Comparison of ENCODE assay signal across 33 cellular contexts in the genomic region with DNA sequence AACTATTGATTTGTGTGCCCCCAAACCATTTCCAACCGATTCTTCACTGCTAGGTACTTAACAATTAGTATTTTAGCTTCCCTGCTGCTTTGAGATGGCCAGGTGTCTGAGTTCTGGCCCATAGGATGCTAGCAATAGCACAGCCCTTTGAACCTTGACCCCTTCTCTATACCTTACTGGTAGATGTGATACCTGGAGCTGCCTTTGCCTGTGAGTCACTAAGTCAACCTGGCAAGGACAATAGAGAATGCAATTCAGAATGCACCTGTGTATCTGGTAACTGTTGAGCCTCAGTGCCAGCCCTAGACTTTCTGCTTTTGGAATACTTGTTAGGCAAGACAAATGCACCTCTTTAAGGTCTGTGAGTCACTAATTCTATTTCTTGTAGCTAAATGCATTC.
"Had no signal": no experiment of that assay in that cellular context is flagged by ENCODE, and none has a peak within 500 bp of the region (broad histone marks: within the 10 kb centered on the region; RNA-seq: fewer than 3 reads in every experiment).

No MANE protein-coding gene starts in this region.

- H3K4me3 ChIP-seq: breast epithelium, gastrocnemius medialis, left lung, lower lobe of right lung, pancreas, prostate gland, sigmoid colon, smooth muscle cell, stomach, thyroid gland, upper lobe of left lung, vagina had no signal

- H3K27ac Mint-ChIP-seq: activated CD4-positive, alpha-beta memory T cell treated with anti-CD3 and anti-CD28 coated beads for 36 hours; activated CD4-positive, alpha-beta T cell treated with anti-CD3 and anti-CD28 coated beads, Interleukin-2, amount 10 ng/mL, durations not matched to agents 24 days and 14 days; activated naive CD4-positive, alpha-beta T cell treated with anti-CD3 and anti-CD28 coated beads, Interleukin-2, amount 50 U/mL, for 24 hours; activated naive CD8-positive, alpha-beta T cell treated with anti-CD3 and anti-CD28 coated beads, Interleukin-2, amount 50 U/mL, for 24 hours; activated T-helper 1 cell treated with anti-CD3 and anti-CD28 coated beads, Interleukin-12 subunit alpha, Interleukin-12 subunit beta, Interleukin-2, Interleukin-4 antibody, amounts not matched to agents 30 ng/mL and 10 ng/mL and 1 ng/mL, durations not matched to agents 14 hours and 24 hours and 36 hours; naive thymus-derived CD4-positive, alpha-beta T cell; stimulated activated naive B cell treated with anti-CD40 and anti-IgM and Interleukin-4, amounts not matched to agents 10 μg/mL and 1 μg/mL and 100 μg/mL, for 72 hours had no signal

- H3K36me3 Mint-ChIP-seq: activated CD4-positive, alpha-beta memory T cell treated with anti-CD3 and anti-CD28 coated beads for 36 hours; activated naive CD4-positive, alpha-beta T cell treated with anti-CD3 and anti-CD28 coated beads, Interleukin-2, amount 50 U/mL, for 24 hours; naive thymus-derived CD4-positive, alpha-beta T cell; stimulated activated naive B cell treated with anti-CD40 and anti-IgM and Interleukin-4, amounts not matched to agents 10 μg/mL and 1 μg/mL and 100 μg/mL, for 72 hours had no signal

- DNase-seq: activated CD4-positive, alpha-beta memory T cell treated with anti-CD3 and anti-CD28 coated beads for 36 hours; activated CD4-positive, alpha-beta T cell treated with anti-CD3 and anti-CD28 coated beads, Interleukin-2, amount 10 ng/mL, durations not matched to agents 24 days and 14 days; activated CD4-positive, CD25-positive, alpha-beta regulatory T cell treated with anti-CD3 and anti-CD28 coated beads, Interleukin-2, amount 50 U/mL, for 72 hours; activated CD8-positive, alpha-beta memory T cell treated with anti-CD3 and anti-CD28 coated beads, Interleukin-2, amount 50 U/mL, for 4 hours; activated gamma-delta T cell treated with Interleukin-2 at 50 U/mL for 16 hours; activated naive CD8-positive, alpha-beta T cell treated with anti-CD3 and anti-CD28 coated beads, Interleukin-2, amount 50 U/mL, for 24 hours; activated T-cell treated with anti-CD3 and anti-CD28 coated beads, Interleukin-2, amount 50 U/mL, for 1 hour; amygdala; dermis blood vessel endothelial cell; effector CD4-positive, alpha-beta T cell; gastrocnemius medialis; glutamatergic neuron; left lung; lower lobe of right lung; mesendoderm; naive thymus-derived CD4-positive, alpha-beta T cell; pancreas; retina; sigmoid colon; stimulated activated CD4-positive, alpha-beta T cell treated with anti-CD3 and anti-CD28 coated beads, Interleukin-1b, Interleukin-23, amount 100 ng/mL, for 48 hours; stimulated activated CD4-positive, alpha-beta T cell treated with anti-CD3 and anti-CD28 coated beads, Interleukin-4, amount 100 ng/mL, for 4 hours; stimulated activated naive B cell treated with anti-CD40 and anti-IgM and Interleukin-4, amounts not matched to agents 10 μg/mL and 1 μg/mL and 100 μg/mL, for 72 hours; stomach; T-helper 2 cell; thyroid gland; upper lobe of left lung had no signal

- H3K27me3 Mint-ChIP-seq: activated CD4-positive, alpha-beta memory T cell treated with anti-CD3 and anti-CD28 coated beads for 36 hours; activated CD4-positive, alpha-beta T cell treated with anti-CD3 and anti-CD28 coated beads, Interleukin-2, amount 10 ng/mL, durations not matched to agents 24 days and 14 days; activated naive CD4-positive, alpha-beta T cell treated with anti-CD3 and anti-CD28 coated beads, Interleukin-2, amount 50 U/mL, for 24 hours; activated naive CD8-positive, alpha-beta T cell treated with anti-CD3 and anti-CD28 coated beads, Interleukin-2, amount 50 U/mL, for 24 hours; central memory CD8-positive, alpha-beta T cell; stimulated activated naive B cell treated with anti-CD40 and anti-IgM and Interleukin-4, amounts not matched to agents 10 μg/mL and 1 μg/mL and 100 μg/mL, for 72 hours had no signal

- H3K4me1 Mint-ChIP-seq: activated CD4-positive, alpha-beta T cell treated with anti-CD3 and anti-CD28 coated beads, Interleukin-2, amount 10 ng/mL, durations not matched to agents 24 days and 14 days; activated naive CD4-positive, alpha-beta T cell treated with anti-CD3 and anti-CD28 coated beads, Interleukin-2, amount 50 U/mL, for 24 hours; activated naive CD8-positive, alpha-beta T cell treated with anti-CD3 and anti-CD28 coated beads, Interleukin-2, amount 50 U/mL, for 24 hours; central memory CD8-positive, alpha-beta T cell; naive thymus-derived CD4-positive, alpha-beta T cell; stimulated activated naive B cell treated with anti-CD40 and anti-IgM and Interleukin-4, amounts not matched to agents 10 μg/mL and 1 μg/mL and 100 μg/mL, for 72 hours had no signal

- H3K4me3 Mint-ChIP-seq: activated CD4-positive, alpha-beta memory T cell treated with anti-CD3 and anti-CD28 coated beads for 36 hours; activated CD4-positive, alpha-beta T cell treated with anti-CD3 and anti-CD28 coated beads, Interleukin-2, amount 10 ng/mL, durations not matched to agents 24 days and 14 days; activated naive CD4-positive, alpha-beta T cell treated with anti-CD3 and anti-CD28 coated beads, Interleukin-2, amount 50 U/mL, for 24 hours; activated naive CD8-positive, alpha-beta T cell treated with anti-CD3 and anti-CD28 coated beads, Interleukin-2, amount 50 U/mL, for 24 hours; activated T-helper 1 cell treated with anti-CD3 and anti-CD28 coated beads, Interleukin-12 subunit alpha, Interleukin-12 subunit beta, Interleukin-2, Interleukin-4 antibody, amounts not matched to agents 30 ng/mL and 10 ng/mL and 1 ng/mL, durations not matched to agents 14 hours and 24 hours and 36 hours; central memory CD8-positive, alpha-beta T cell; naive thymus-derived CD4-positive, alpha-beta T cell; stimulated activated naive B cell treated with anti-CD40 and anti-IgM and Interleukin-4, amounts not matched to agents 10 μg/mL and 1 μg/mL and 100 μg/mL, for 72 hours had no signal

- H3K36me3 ChIP-seq: breast epithelium, gastrocnemius medialis, left lung, lower lobe of right lung, pancreas, prostate gland, sigmoid colon, stomach, thyroid gland, upper lobe of left lung, vagina had no signal

- H3K4me1 ChIP-seq: breast epithelium, gastrocnemius medialis, left lung, lower lobe of right lung, pancreas, prostate gland, sigmoid colon, stomach, thyroid gland, upper lobe of left lung, vagina had no signal

- ATAC-seq: activated naive CD8-positive, alpha-beta T cell treated with anti-CD3 and anti-CD28 coated beads, Interleukin-2, amount 50 U/mL, for 24 hours; gastrocnemius medialis; left lung; lower lobe of right lung; naive thymus-derived CD4-positive, alpha-beta T cell; pancreas; stimulated activated naive B cell treated with anti-CD40 and anti-IgM and Interleukin-4, amounts not matched to agents 10 μg/mL and 1 μg/mL and 100 μg/mL, for 72 hours had no signal

- H3K9me3 ChIP-seq: breast epithelium, gastrocnemius medialis, lower lobe of right lung, pancreas, prostate gland, thyroid gland, upper lobe of left lung, vagina had no signal

- H3K9me3 Mint-ChIP-seq: activated CD4-positive, alpha-beta T cell treated with anti-CD3 and anti-CD28 coated beads, Interleukin-2, amount 10 ng/mL, durations not matched to agents 24 days and 14 days had no signal

- H3K27me3 ChIP-seq: breast epithelium, gastrocnemius medialis, left lung, pancreas, sigmoid colon, stomach, thyroid gland, upper lobe of left lung, vagina had no signal
